ENCODE assay signal across 8 cellular contexts in genomic region chr21:37266515-37267221, GRCh38. TPM values are rescaled to one million over a fixed set of nuclear protein-coding genes. Genes with fewer than 3 reads are reported as not detected.
DNase-seq lines count a peak whose midpoint lies in the region; ATAC-seq and TF ChIP-seq lines count a peak whose summit lies in the region.

No MANE protein-coding gene starts in this region.

- H2BK5ac ChIP-seq in H9 (ENCODE audit: insufficient read length, low read length): no peak overlapping the region

- no peak overlapping the region for H3K23ac ChIP-seq in H9 (ENCODE audit: insufficient read length, low read depth, low read length)

- POLR2A ChIA-PET in activated CD8-positive, alpha-beta T cell treated with anti-CD3 and anti-CD28 coated beads, Interleukin-2, amount 10 ng/mL, durations not matched to agents 7 days and 5 days (lab: Charles Lee): interaction anchor here (0.9 to 4.1 kb wide), 13 partner anchors 9 to 298 kb away, joined by 3 to 55 read pairs (median 11); partner anchors contain the start of gene DYRK1A

- TF ChIP-seq CTCF in H9 (conservative IDR thresholded peaks at IDR 0.05) (no peak), Loucy (conservative IDR thresholded peaks at IDR 0.05; ENCODE audit: low read length) (no peak), cardiac muscle cell (IDR thresholded peaks at IDR 0.05; ENCODE audit: low read depth, low read length) (no peak)

- no peaks in the 10 kb centered on the region; the same call in 1 of the 2 replicates for H3F3A ChIP-seq in Loucy (ENCODE audit: low read depth)

- no peak overlapping the region for H2BK15ac ChIP-seq in H9 (ENCODE audit: low read depth, low read length)

- peak overlapping the region; percentile 88 for H3K4me3 Mint-ChIP-seq in activated CD8-positive, alpha-beta memory T cell treated with anti-CD3 and anti-CD28 coated beads, Interleukin-2, amount 10 ng/mL, durations not matched to agents 7 days and 5 days
- peak overlapping the region; percentile 88 to 97 for H3K4me3 Mint-ChIP-seq in H9
- H3K4me3 Mint-ChIP-seq in activated CD8-positive, alpha-beta T cell treated with anti-CD3 and anti-CD28 coated beads, Interleukin-2, amount 10 ng/mL, durations not matched to agents 7 days and 5 days: peak overlapping the region; percentile 95

- H3K23me2 ChIP-seq in H9 (ENCODE audit: insufficient read length, low read depth, low read length, poor library complexity, severe bottlenecking): peaks cover 9% of the 10 kb centered on the region

- H4K91ac ChIP-seq in H9 (ENCODE audit: insufficient read length, low read depth, low read length): no peak overlapping the region

- no peaks in the 10 kb centered on the region for H3K27me3 ChIP-seq in H9 (ENCODE audit: insufficient read depth, low read length)
- no peaks in the 10 kb centered on the region for H3K27me3 ChIP-seq in Loucy (ENCODE audit: insufficient read depth, low read length, poor library complexity, severe bottlenecking)
- H3K27me3 ChIP-seq in cardiac muscle cell: no peaks in the 10 kb centered on the region

- H2BK20ac ChIP-seq in H9 (ENCODE audit: low read depth, low read length, poor library complexity, severe bottlenecking): no peak overlapping the region

- H2AFZ ChIP-seq in H9 (ENCODE audit: low read length) (no peak overlapping the region), Loucy (ENCODE audit: low read length) (peak overlapping the region; percentile 60; the same call in 1 of the 2 replicates)

- H3K9me3 ChIP-seq in H9 (ENCODE audit: control insufficient read depth, low read depth, low read length): no peaks in the 10 kb centered on the region
- H3K9me3 ChIP-seq in Loucy (ENCODE audit: insufficient read depth, low read depth, low read length): no peaks in the 10 kb centered on the region
- H3K9me3 ChIP-seq in cardiac muscle cell (ENCODE audit: low read depth): no peaks in the 10 kb centered on the region

- no peak overlapping the region for H4K5ac ChIP-seq in H9 (ENCODE audit: insufficient read length, low read depth, low read length)

- H4K8ac ChIP-seq in H9 (replicated peaks; ENCODE audit: insufficient read length, low read depth, low read length): no peak overlapping the region

- H3K27ac Mint-ChIP-seq in activated CD8-positive, alpha-beta memory T cell treated with anti-CD3 and anti-CD28 coated beads, Interleukin-2, amount 10 ng/mL, durations not matched to agents 7 days and 5 days: peak overlapping the region; percentile 98
- peak overlapping the region; percentile 99 for H3K27ac Mint-ChIP-seq in H9
- H3K27ac Mint-ChIP-seq in activated CD8-positive, alpha-beta T cell treated with anti-CD3 and anti-CD28 coated beads, Interleukin-2, amount 10 ng/mL, durations not matched to agents 7 days and 5 days: peak overlapping the region; percentile 99

- ATAC-seq in activated CD8-positive, alpha-beta memory T cell treated with anti-CD3 and anti-CD28 coated beads, Interleukin-2, amount 10 ng/mL, durations not matched to agents 7 days and 5 days: peak; percentile 11
- peak; percentile 20 for ATAC-seq in activated CD8-positive, alpha-beta T cell treated with anti-CD3 and anti-CD28 coated beads, Interleukin-2, amount 10 ng/mL, durations not matched to agents 7 days and 5 days

- H3K18ac ChIP-seq in H9 (ENCODE audit: insufficient read length, low read depth, low read length): peak overlapping the region; percentile 7

- H3K36me3 ChIP-seq in Loucy (ENCODE audit: insufficient read depth, low read length): no peaks in the 10 kb centered on the region
- no peaks in the 10 kb centered on the region for H3K36me3 ChIP-seq in cardiac muscle cell

- no peak overlapping the region for H3K56ac ChIP-seq in H9 (ENCODE audit: insufficient read length, low read depth, low read length)

- H2BK12ac ChIP-seq in H9 (ENCODE audit: insufficient read length, low read depth, low read length): no peak overlapping the region

- H4K20me1 ChIP-seq in H9 (ENCODE audit: control insufficient read depth, insufficient read depth, insufficient read length) (no peaks in the 10 kb centered on the region), Loucy (ENCODE audit: insufficient read depth, low read length, poor library complexity, severe bottlenecking) (peaks cover 24% of the 10 kb centered on the region)

- H3K36me3 Mint-ChIP-seq in activated CD8-positive, alpha-beta memory T cell treated with anti-CD3 and anti-CD28 coated beads, Interleukin-2, amount 10 ng/mL, durations not matched to agents 7 days and 5 days: peaks cover 25% of the 10 kb centered on the region
- peaks cover 2 to 13% (median 7%) of the 10 kb centered on the region in 3 experiments; a peak in 4 of 7 replicates for H3K36me3 Mint-ChIP-seq in H9 (ENCODE audit: insufficient read depth in 1 of 3, low read depth in 3 of 3)
- H3K36me3 Mint-ChIP-seq in activated CD8-positive, alpha-beta T cell treated with anti-CD3 and anti-CD28 coated beads, Interleukin-2, amount 10 ng/mL, durations not matched to agents 7 days and 5 days (ENCODE audit: low read depth): peaks cover 39% of the 10 kb centered on the region

- H3K4ac ChIP-seq in H9 (ENCODE audit: low read depth, low read length): no peak overlapping the region

- H3K4me1 ChIP-seq in H9 (ENCODE audit: insufficient read depth, low read length) (no peaks in the 10 kb centered on the region), Loucy (ENCODE audit: insufficient read depth, low read length, poor library complexity, severe bottlenecking) (peaks cover 52% of the 10 kb centered on the region), cardiac muscle cell (ENCODE audit: low read depth) (peaks cover 4% of the 10 kb centered on the region)

- CTCF ChIA-PET in activated CD8-positive, alpha-beta memory T cell treated with anti-CD3 and anti-CD28 coated beads, Interleukin-2, amount 10 ng/mL, durations not matched to agents 7 days and 5 days (lab: Charles Lee): interaction anchor here (1.3 to 2.8 kb wide), 7 partner anchors 11 to 297 kb away, joined by 3 to 15 read pairs (median 6); no protein-coding TSS in a partner anchor
- CTCF ChIA-PET in activated CD8-positive, alpha-beta T cell treated with anti-CD3 and anti-CD28 coated beads, Interleukin-2, amount 10 ng/mL, durations not matched to agents 7 days and 5 days (lab: Charles Lee): interaction anchor here (0.9 to 2.4 kb wide), 8 partner anchors 8 to 299 kb away, joined by 3 to 8 read pairs (median 3); partner anchors contain the start of gene DYRK1A

- H2AK5ac ChIP-seq in H9 (ENCODE audit: insufficient read length, low read length): no peak overlapping the region

- no peaks in the 10 kb centered on the region for H3K9me2 ChIP-seq in Loucy (replicated peaks; ENCODE audit: low read depth, low read length)

- H3K27ac ChIP-seq in H9 (ENCODE audit: insufficient read length, low read depth, low read length): peak overlapping the region; percentile 29
- H3K27ac ChIP-seq in cardiac muscle cell: peak overlapping the region; percentile 98

- H3K79me2 ChIP-seq in H9 (ENCODE audit: insufficient read depth, low read length) (peaks cover 26% of the 10 kb centered on the region; the same call in 1 of the 2 replicates), Loucy (ENCODE audit: insufficient read depth, low read length) (peaks cover 64% of the 10 kb centered on the region)

- no peaks in the 10 kb centered on the region for H3K9me3 Mint-ChIP-seq in activated CD8-positive, alpha-beta memory T cell treated with anti-CD3 and anti-CD28 coated beads, Interleukin-2, amount 10 ng/mL, durations not matched to agents 7 days and 5 days (ENCODE audit: low read depth)
- H3K9me3 Mint-ChIP-seq in H9: no peaks in the 10 kb centered on the region
- H3K9me3 Mint-ChIP-seq in activated CD8-positive, alpha-beta T cell treated with anti-CD3 and anti-CD28 coated beads, Interleukin-2, amount 10 ng/mL, durations not matched to agents 7 days and 5 days (ENCODE audit: insufficient read depth): no peaks in the 10 kb centered on the region

- WGBS in H9 (ENCODE audit: extremely low coverage, insufficient read length, low lambda C conversion rate): no CpG with 5 or more reads among the region's 39 CpGs

- H3K4me3 ChIP-seq in Loucy (ENCODE audit: low read length, poor library complexity, severe bottlenecking) (peak overlapping the region; percentile 91), cardiac muscle cell (peak overlapping the region; percentile 87)

- H3T11ph ChIP-seq in H9 (ENCODE audit: low read length): no peak overlapping the region

- 0 out of 2 replicates have a peak overlapping the region, but pooled peaks have one; percentile 6 for H3K14ac ChIP-seq in H9 (ENCODE audit: insufficient read depth, low read length)

- H3K4me2 ChIP-seq in H9 (ENCODE audit: insufficient read depth, insufficient read length, low read length) (peak overlapping the region; percentile 98), Loucy (ENCODE audit: low read depth, low read length, poor library complexity, severe bottlenecking) (peak overlapping the region; percentile 97)

- no peak for DNase-seq in activated CD8-positive, alpha-beta memory T cell treated with anti-CD3 and anti-CD28 coated beads, Interleukin-2, amount 10 ng/mL, durations not matched to agents 7 days and 5 days
- DNase-seq in activated CD8-positive, alpha-beta memory T cell treated with anti-CD3 and anti-CD28 coated beads, Interleukin-2, amount 50 U/mL, for 48 hours: no peak
- DNase-seq in H9: no peak
- DNase-seq in activated CD8-positive, alpha-beta T cell treated with anti-CD3 and anti-CD28 coated beads, Interleukin-2, amount 10 ng/mL, durations not matched to agents 7 days and 5 days: no peak
- DNase-seq in cardiac muscle cell (ENCODE audit: low read depth in 1 of 2, low spot score in 1 of 2): peak; percentile 44 to 64
- peak; percentile 89 for DNase-seq in posterior vena cava (ENCODE audit: low spot score)
- DNase-seq in amniotic stem cell (lab: John Stamatoyannopoulos, UW): no peak

- intact Hi-C loops in posterior vena cava (cut with DNase I): loop anchor here (10.0 kb wide), 1 partner anchor 98 kb away; the partner anchor contains the start of gene DYRK1A (in 2 of the 2)

- peaks cover 46% of the 10 kb centered on the region for H3K4me1 Mint-ChIP-seq in activated CD8-positive, alpha-beta memory T cell treated with anti-CD3 and anti-CD28 coated beads, Interleukin-2, amount 10 ng/mL, durations not matched to agents 7 days and 5 days
- peaks cover 22 to 23% of the 10 kb centered on the region in 2 experiments for H3K4me1 Mint-ChIP-seq in H9
- peaks cover 49% of the 10 kb centered on the region for H3K4me1 Mint-ChIP-seq in activated CD8-positive, alpha-beta T cell treated with anti-CD3 and anti-CD28 coated beads, Interleukin-2, amount 10 ng/mL, durations not matched to agents 7 days and 5 days (ENCODE audit: low read depth)

- H3K9ac ChIP-seq in H9 (ENCODE audit: extremely low read depth, insufficient read length, low read length) (peak overlapping the region; percentile 85), Loucy (ENCODE audit: low read depth, low read length, poor library complexity, severe bottlenecking) (peak overlapping the region; percentile 87)

- no peaks in the 10 kb centered on the region for H3K79me1 ChIP-seq in H9 (ENCODE audit: insufficient read depth, low read depth, low read length, poor library complexity, severe bottlenecking)

- no peak overlapping the region for H2BK120ac ChIP-seq in H9 (ENCODE audit: low read depth, low read length, poor library complexity, severe bottlenecking)

- no peaks in the 10 kb centered on the region for H3K27me3 Mint-ChIP-seq in activated CD8-positive, alpha-beta memory T cell treated with anti-CD3 and anti-CD28 coated beads, Interleukin-2, amount 10 ng/mL, durations not matched to agents 7 days and 5 days
- H3K27me3 Mint-ChIP-seq in H9 (ENCODE audit: low read depth): no peaks in the 10 kb centered on the region
- H3K27me3 Mint-ChIP-seq in activated CD8-positive, alpha-beta T cell treated with anti-CD3 and anti-CD28 coated beads, Interleukin-2, amount 10 ng/mL, durations not matched to agents 7 days and 5 days (ENCODE audit: low read depth): no peaks in the 10 kb centered on the region

RNA-seq across cellular contexts. Expression of gene VPS26C, which starts 0.5 kb away (rescaled TPM):
- 10 to 100 TPM; 83.1 to 94.3 TPM for total RNA-seq in activated CD8-positive, alpha-beta memory T cell treated with anti-CD3 and anti-CD28 coated beads, Interleukin-2, amount 10 ng/mL, durations not matched to agents 7 days and 5 days
- total RNA-seq in H9 (2021) (54.5 and 58.0 TPM in 2 replicates), cardiac muscle cell (45.0 and 46.3 TPM in 2 replicates), posterior vena cava (10 to 100 TPM; 42.0 to 44.4 TPM)
- 10 to 100 TPM; 96.2 to 98.7 TPM for total RNA-seq in activated CD8-positive, alpha-beta T cell treated with anti-CD3 and anti-CD28 coated beads, Interleukin-2, amount 10 ng/mL, durations not matched to agents 7 days and 5 days
- 29.9 and 33.6 TPM in 2 replicates for polyA plus RNA-seq in cardiac muscle cell

Comparison
In these comparisons a context has a peak if more than half of its experiments do, and no peak if none do; other contexts are left out.
1. DNase-seq: peak in cardiac muscle cell (2 of 2) and posterior vena cava (single experiment); none in activated CD8-positive, alpha-beta memory T cell treated with anti-CD3 and anti-CD28 coated beads, Interleukin-2, amount 10 ng/mL, durations not matched to agents 7 days and 5 days (single experiment), activated CD8-positive, alpha-beta memory T cell treated with anti-CD3 and anti-CD28 coated beads, Interleukin-2, amount 50 U/mL, for 48 hours (single experiment), H9 (single experiment), activated CD8-positive, alpha-beta T cell treated with anti-CD3 and anti-CD28 coated beads, Interleukin-2, amount 10 ng/mL, durations not matched to agents 7 days and 5 days (single experiment) and amniotic stem cell (single experiment).
2. Peak in every context shown above with its lines, with median percentiles within 50 percentile points of each other: H3K27ac Mint-ChIP-seq and H3K4me3 Mint-ChIP-seq.